Comparison of ENCODE assay signal across 8 cellular contexts in the genomic region with DNA sequence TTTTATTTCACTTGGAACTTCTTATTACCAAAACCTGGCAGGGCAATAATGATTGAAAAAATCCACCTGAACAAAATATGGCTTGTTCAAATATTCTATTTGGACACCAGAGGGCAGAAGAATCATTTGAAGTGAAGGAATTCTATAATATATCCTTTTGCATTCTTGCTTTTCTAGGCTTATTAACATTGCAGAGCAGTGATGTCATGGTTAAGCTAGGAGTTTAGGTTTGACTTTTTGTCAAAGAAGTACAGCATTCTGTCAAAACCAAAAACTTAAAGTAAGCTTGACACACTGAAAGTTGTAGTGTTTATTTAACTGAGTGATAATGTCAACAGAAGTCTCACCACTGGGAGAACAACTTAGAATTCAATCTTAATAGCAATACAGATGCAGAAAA.
DNase-seq lines count a peak whose midpoint lies in the region; ATAC-seq, FAIRE-seq and TF ChIP-seq lines count a peak whose summit lies in the region.

No MANE protein-coding gene starts in this region.

- H3K4me2 ChIP-seq in fibroblast of lung (ENCODE audit: extremely low read depth, insufficient read depth, low read length) = no peak overlapping the region

- H3K9me3 ChIP-seq in Peyer's patch (no peaks in the 10 kb centered on the region), fibroblast of lung (ENCODE audit: control insufficient read depth, insufficient read depth, low read depth, low read length) (no peaks in the 10 kb centered on the region), testis (no peaks in the 10 kb centered on the region)

- no peaks in the 10 kb centered on the region for H3K79me2 ChIP-seq in fibroblast of lung (ENCODE audit: control insufficient read depth, insufficient read depth, low read length)

- no peak overlapping the region for H3K9ac ChIP-seq in fibroblast of lung (ENCODE audit: insufficient read depth, low read length)

- intact Hi-C loops in testis (cut with DNase I; ENCODE audit: low total_unique reads) = loop anchor here (10.0 kb wide), 1 partner anchor 524 kb away; no protein-coding TSS in a partner anchor

- H3K27ac ChIP-seq in Peyer's patch = no peak overlapping the region
- H3K27ac ChIP-seq in fibroblast of lung (ENCODE audit: insufficient read depth, low read length) = no peak overlapping the region
- no peak overlapping the region for H3K27ac ChIP-seq in testis

- H3K36me3 ChIP-seq in Peyer's patch = no peaks in the 10 kb centered on the region
- H3K36me3 ChIP-seq in fibroblast of lung (ENCODE audit: control insufficient read depth, insufficient read depth, low read length) = no peaks in the 10 kb centered on the region
- no peaks in the 10 kb centered on the region for H3K36me3 ChIP-seq in testis (ENCODE audit: low read depth, missing control alignments)

- no peak for FAIRE-seq in GM19239 (lab: Jason Lieb, UNC)

- H3K4me1 ChIP-seq in Peyer's patch (no peaks in the 10 kb centered on the region), fibroblast of lung (ENCODE audit: control insufficient read depth, extremely low read depth, insufficient read depth, low read length) (no peaks in the 10 kb centered on the region), testis (no peaks in the 10 kb centered on the region)

- no peak overlapping the region for H2AFZ ChIP-seq in fibroblast of lung (ENCODE audit: low read length)

- H4K20me1 ChIP-seq in fibroblast of lung (ENCODE audit: control insufficient read depth, extremely low read depth, insufficient read depth, low read length) = no peaks in the 10 kb centered on the region

- peak; percentile 63 for ATAC-seq in HG02973 (IDR thresholded peaks at IDR 0.05; ENCODE audit: unreplicated experiment)
- ATAC-seq in HG03108 (IDR thresholded peaks at IDR 0.05; ENCODE audit: unreplicated experiment) = no peak

- TF ChIP-seq POLR2A in Peyer's patch (IDR thresholded peaks at IDR 0.05) (no peak), testis (IDR thresholded peaks at IDR 0.05) (no peak)

- H3K27me3 ChIP-seq in Peyer's patch = no peaks in the 10 kb centered on the region
- H3K27me3 ChIP-seq in fibroblast of lung (ENCODE audit: control insufficient read depth, insufficient read depth, low read length) = no peaks in the 10 kb centered on the region
- no peaks in the 10 kb centered on the region for H3K27me3 ChIP-seq in testis

- DNase-seq in DMS 273 (lab: John Stamatoyannopoulos, UW; ENCODE audit: unreplicated experiment) (peak; percentile 72), DMS 273 treated with DMSO at 0.1 percent for 48 hours (lab: John Stamatoyannopoulos, UW) (no peak), Peyer's patch (no peak), fibroblast of lung (ENCODE audit: low read depth in 2 of 2) (peak; percentile 71 to 78), testis (no peak), GM19239 (ENCODE audit: insufficient read length, low spot score) (no peak)

- peak in 4 of 6 experiments; percentile 28 to 55 (median 52) for TF ChIP-seq CTCF in Peyer's patch (IDR thresholded peaks at IDR 0.05)
- TF ChIP-seq CTCF in fibroblast of lung (conservative IDR thresholded peaks at IDR 0.05 in 1 of 2, IDR thresholded peaks at IDR 0.05 in 1 of 2; ENCODE audit: low read depth in 1 of 2, low read length in 2 of 2) = peak; percentile 25 to 47
- TF ChIP-seq CTCF in testis (IDR thresholded peaks at IDR 0.05) = peak; percentile 34 to 42 (median 36)

- H3K4me3 ChIP-seq in Peyer's patch = no peak overlapping the region
- no peak overlapping the region for H3K4me3 ChIP-seq in fibroblast of lung (replicated peaks in 1 of 4; ENCODE audit: control extremely low read depth in 1 of 4, insufficient read depth in 1 of 4, low read depth in 3 of 4, low read length in 4 of 4)
- no peak overlapping the region for H3K4me3 ChIP-seq in testis

Comparison
In these comparisons a context has a peak if more than half of its experiments do, and no peak if none do; other contexts are left out.
1. DNase-seq: peak in DMS 273 (single experiment) and fibroblast of lung (2 of 2); none in DMS 273 treated with DMSO at 0.1 percent for 48 hours (single experiment), Peyer's patch (0 of 3), testis (single experiment) and GM19239 (single experiment).
2. Peak in every context shown above with its lines, with median percentiles within 50 percentile points of each other: CTCF ChIP-seq.